ENCODE assay signal across 8 cellular contexts in the genomic region with DNA sequence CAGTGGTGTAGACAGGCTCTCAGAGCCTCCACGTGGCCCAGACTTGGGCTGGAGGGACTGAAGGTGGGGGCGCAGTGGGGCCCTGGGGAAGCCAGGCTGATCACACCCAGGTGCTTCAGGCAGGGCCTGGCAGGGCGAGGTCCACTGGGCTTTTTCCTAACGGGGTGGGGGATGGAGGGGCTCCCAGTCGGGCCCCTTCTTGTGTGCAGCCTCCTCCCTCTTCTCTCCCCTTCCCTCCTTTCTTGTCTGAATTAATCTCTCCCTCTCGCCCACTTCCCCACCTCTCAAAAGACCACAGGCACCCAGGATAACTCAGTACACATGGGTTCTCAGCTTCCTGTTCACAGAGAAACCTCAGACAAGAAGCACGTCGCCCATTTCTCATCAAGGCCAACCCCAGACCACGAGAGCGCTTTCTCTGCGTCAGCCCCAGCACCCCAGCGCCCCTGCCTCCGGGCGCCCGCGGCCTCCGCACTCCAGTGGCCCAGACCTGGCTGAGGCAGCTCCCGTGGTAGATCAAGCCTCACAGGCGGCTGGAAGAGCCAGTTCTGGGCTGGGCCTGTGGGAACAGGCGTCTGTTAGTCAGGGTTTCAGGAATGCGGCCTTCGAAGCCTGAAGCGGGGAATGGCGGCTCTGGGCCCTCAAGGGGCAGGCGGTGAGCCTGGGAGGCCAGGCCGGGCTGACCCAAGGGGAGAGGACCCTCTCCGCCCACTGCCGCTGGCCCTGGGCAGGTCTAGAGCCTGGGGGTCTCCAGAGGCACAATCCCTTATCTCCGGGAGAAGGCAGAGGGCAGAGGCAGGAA. TPM values are rescaled to one million over a fixed set of nuclear protein-coding genes. Genes with fewer than 3 reads are reported as not detected.
DNase-seq lines count a peak whose midpoint lies in the region; TF ChIP-seq lines count a peak whose summit lies in the region.

No MANE protein-coding gene starts in this region.

- peaks cover 62% of the 10 kb centered on the region for H3K4me1 ChIP-seq in OCI-LY3 (ENCODE audit: low read length)

- H3K36me3 Mint-ChIP-seq in activated T-helper 1 cell treated with anti-CD3 and anti-CD28 coated beads, Interleukin-12 subunit alpha, Interleukin-12 subunit beta, Interleukin-2, Interleukin-4 antibody, amounts not matched to agents 30 ng/mL and 10 ng/mL and 1 ng/mL, durations not matched to agents 14 hours and 24 hours and 36 hours (ENCODE audit: low read depth): no peaks in the 10 kb centered on the region
- no peaks in the 10 kb centered on the region for H3K36me3 Mint-ChIP-seq in glutamatergic neuron (ENCODE audit: unreplicated experiment)

- no peaks in the 10 kb centered on the region for H4K20me1 ChIP-seq in OCI-LY3 (ENCODE audit: insufficient read depth, low read length)

- H3K27ac Mint-ChIP-seq in activated T-helper 1 cell treated with anti-CD3 and anti-CD28 coated beads, Interleukin-12 subunit alpha, Interleukin-12 subunit beta, Interleukin-2, Interleukin-4 antibody, amounts not matched to agents 30 ng/mL and 10 ng/mL and 1 ng/mL, durations not matched to agents 14 hours and 24 hours and 36 hours: peak overlapping the region; percentile 98
- H3K27ac Mint-ChIP-seq in glutamatergic neuron (ENCODE audit: unreplicated experiment): peak overlapping the region; percentile 33

- intact Hi-C loops in activated T-helper 1 cell treated with anti-CD3 and anti-CD28 coated beads, Interleukin-12 subunit alpha, Interleukin-12 subunit beta, Interleukin-2, Interleukin-4 antibody, amounts not matched to agents 30 ng/mL and 10 ng/mL and 1 ng/mL, durations not matched to agents 14 hours and 24 hours and 36 hours (cut with micrococcal nuclease): loop anchor here (1.0 to 10.0 kb wide), 8 partner anchors 13 to 465 kb away; partner anchors contain the start of genes BNIP3, DPYSL4, INPP5A and LRRC27

- TF ChIP-seq CTCF in OCI-LY3 (IDR thresholded peaks at IDR 0.05; ENCODE audit: low read depth, low read length): no peak
- no peak for TF ChIP-seq CTCF in glutamatergic neuron (IDR thresholded peaks at IDR 0.05; ENCODE audit: partially characterized antibody, unreplicated experiment)

- H3K36me3 ChIP-seq in OCI-LY3 (replicated peaks; ENCODE audit: low read depth, low read length): no peaks in the 10 kb centered on the region

- H3K27me3 ChIP-seq in OCI-LY3 (ENCODE audit: low read depth, low read length): no peaks in the 10 kb centered on the region

- peak overlapping the region; percentile 75 for H3K4me2 ChIP-seq in OCI-LY3 (ENCODE audit: low read length)

- peak overlapping the region; percentile 76 for H3K4me3 ChIP-seq in OCI-LY3 (ENCODE audit: low read length)

- no peak overlapping the region for H2AFZ ChIP-seq in OCI-LY3 (ENCODE audit: low read depth, low read length)

- peak overlapping the region; percentile 90 for H3K9ac ChIP-seq in OCI-LY3 (ENCODE audit: low read length)

- H3K27me3 Mint-ChIP-seq in activated T-helper 1 cell treated with anti-CD3 and anti-CD28 coated beads, Interleukin-12 subunit alpha, Interleukin-12 subunit beta, Interleukin-2, Interleukin-4 antibody, amounts not matched to agents 30 ng/mL and 10 ng/mL and 1 ng/mL, durations not matched to agents 14 hours and 24 hours and 36 hours (ENCODE audit: insufficient read depth): peaks cover 1% of the 10 kb centered on the region
- peaks cover 4% of the 10 kb centered on the region for H3K27me3 Mint-ChIP-seq in glutamatergic neuron (ENCODE audit: unreplicated experiment)

- DNase-seq in Daoy (ENCODE audit: low read depth) (peak; percentile 85), glutamatergic neuron (peak; percentile 33), kidney glomerular epithelial cell (lab: John Stamatoyannopoulos, UW) (no peak), NCI-H2081 (lab: John Stamatoyannopoulos, UW) (no peak), NCI-H1694 treated with DMSO at 0.1 percent for 48 hours (lab: John Stamatoyannopoulos, UW) (no peak)
- peak; percentile 75 for DNase-seq in activated T-helper 1 cell treated with anti-CD3 and anti-CD28 coated beads, Interleukin-12 subunit alpha, Interleukin-12 subunit beta, Interleukin-2, Interleukin-4 antibody, amounts not matched to agents 30 ng/mL and 10 ng/mL and 1 ng/mL, durations not matched to agents 14 hours and 24 hours and 36 hours (ENCODE audit: low spot score)
- peak; percentile 70 to 73 for DNase-seq in stimulated activated CD4-positive, alpha-beta T cell treated with anti-CD3 and anti-CD28 coated beads, Interleukin-2, amount 100 ng/mL, for 24 hours

- H3K27ac ChIP-seq in OCI-LY3 (ENCODE audit: low read length): peak overlapping the region; percentile 46

- no peaks in the 10 kb centered on the region for H3K79me2 ChIP-seq in OCI-LY3 (ENCODE audit: low read length)

- no peaks in the 10 kb centered on the region for H3K9me3 Mint-ChIP-seq in activated T-helper 1 cell treated with anti-CD3 and anti-CD28 coated beads, Interleukin-12 subunit alpha, Interleukin-12 subunit beta, Interleukin-2, Interleukin-4 antibody, amounts not matched to agents 30 ng/mL and 10 ng/mL and 1 ng/mL, durations not matched to agents 14 hours and 24 hours and 36 hours
- H3K9me3 Mint-ChIP-seq in glutamatergic neuron (ENCODE audit: unreplicated experiment): no peaks in the 10 kb centered on the region

- peaks cover 25% of the 10 kb centered on the region for H3K4me1 Mint-ChIP-seq in activated T-helper 1 cell treated with anti-CD3 and anti-CD28 coated beads, Interleukin-12 subunit alpha, Interleukin-12 subunit beta, Interleukin-2, Interleukin-4 antibody, amounts not matched to agents 30 ng/mL and 10 ng/mL and 1 ng/mL, durations not matched to agents 14 hours and 24 hours and 36 hours (ENCODE audit: low read depth)
- peaks cover 4% of the 10 kb centered on the region for H3K4me1 Mint-ChIP-seq in glutamatergic neuron (ENCODE audit: low read depth, unreplicated experiment)

- peak overlapping the region; percentile 70 for H3K4me3 Mint-ChIP-seq in activated T-helper 1 cell treated with anti-CD3 and anti-CD28 coated beads, Interleukin-12 subunit alpha, Interleukin-12 subunit beta, Interleukin-2, Interleukin-4 antibody, amounts not matched to agents 30 ng/mL and 10 ng/mL and 1 ng/mL, durations not matched to agents 14 hours and 24 hours and 36 hours
- H3K4me3 Mint-ChIP-seq in glutamatergic neuron (ENCODE audit: unreplicated experiment): peak overlapping the region; percentile 54

- no peaks in the 10 kb centered on the region for H3K9me3 ChIP-seq in OCI-LY3 (ENCODE audit: insufficient read depth, low read length)

RNA-seq across cellular contexts. Expression of gene PWWP2B, which starts 50.6 kb away (rescaled TPM):
- total RNA-seq in Daoy (2014; rRNA removed; shearing (Covaris generic)): 6.7 and 9.5 TPM in 2 replicates
- total RNA-seq in activated T-helper 1 cell treated with anti-CD3 and anti-CD28 coated beads, Interleukin-12 subunit alpha, Interleukin-12 subunit beta, Interleukin-2, Interleukin-4 antibody, amounts not matched to agents 30 ng/mL and 10 ng/mL and 1 ng/mL, durations not matched to agents 14 hours and 24 hours and 36 hours: 4.1 and 4.8 TPM in 2 replicates
- 49.4 TPM for total RNA-seq in glutamatergic neuron (ENCODE audit: unreplicated experiment)

Comparison
In these comparisons a context has a peak if more than half of its experiments do, and no peak if none do; other contexts are left out.
1. DNase-seq: peak in Daoy (single experiment), activated T-helper 1 cell treated with anti-CD3 and anti-CD28 coated beads, Interleukin-12 subunit alpha, Interleukin-12 subunit beta, Interleukin-2, Interleukin-4 antibody, amounts not matched to agents 30 ng/mL and 10 ng/mL and 1 ng/mL, durations not matched to agents 14 hours and 24 hours and 36 hours (single experiment), glutamatergic neuron (single experiment) and stimulated activated CD4-positive, alpha-beta T cell treated with anti-CD3 and anti-CD28 coated beads, Interleukin-2, amount 100 ng/mL, for 24 hours (2 of 2); none in kidney glomerular epithelial cell (single experiment), NCI-H2081 (0 of 2) and NCI-H1694 treated with DMSO at 0.1 percent for 48 hours (single experiment).